Comparison of ENCODE assay signal across 1 cellular context in the genomic region with DNA sequence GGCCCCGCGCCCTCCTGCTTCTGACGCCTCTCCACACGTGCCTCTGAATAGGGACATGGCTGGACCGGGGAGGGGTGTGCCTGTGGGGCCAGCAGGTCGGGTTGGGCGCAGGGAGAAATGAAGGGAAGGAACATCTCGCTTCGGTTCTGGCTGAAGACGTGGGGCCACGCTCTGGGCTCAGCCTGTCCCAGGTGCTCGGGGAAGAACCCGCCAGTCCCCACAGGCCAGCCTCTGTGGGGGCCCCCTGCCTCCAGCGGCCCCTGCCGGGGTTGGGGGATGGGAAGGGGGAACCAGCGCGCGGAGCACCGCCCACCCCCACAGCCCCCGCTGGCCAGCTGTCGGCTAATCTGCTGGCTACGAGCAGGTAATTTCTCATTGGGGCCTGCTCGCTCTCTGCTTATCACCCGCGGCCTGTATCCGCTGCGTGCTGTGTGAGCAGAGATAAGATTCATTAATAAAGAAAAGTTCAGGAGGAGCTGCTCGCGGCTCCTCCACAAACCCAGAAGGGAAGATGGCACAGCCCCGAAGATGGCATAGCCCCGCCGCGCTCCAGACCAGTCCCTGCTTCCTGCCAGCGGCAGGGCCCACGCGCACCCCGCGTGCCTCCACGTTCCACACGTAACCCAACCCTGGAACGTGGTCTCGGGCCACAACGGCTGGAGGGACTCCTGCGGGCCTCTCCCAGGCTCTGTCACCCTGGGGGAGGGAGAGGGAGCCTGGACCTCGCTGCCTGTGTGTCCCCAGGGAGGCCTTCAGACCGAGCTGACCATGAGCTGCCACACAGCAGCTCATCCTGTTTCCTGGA.
TF ChIP-seq lines count a peak whose summit lies in the region.

No MANE protein-coding gene starts in this region.

TF ChIP-seq in K562, 482 proteins besides CTCF, POLR2A, EP300 and RAD21 (continued from another document and continues in another):
- TF ChIP-seq PRDM10 (IDR thresholded peaks at IDR 0.05; ENCODE audit: partially characterized antibody) (peak; percentile 15), ZNF24 (IDR thresholded peaks at IDR 0.05) (0 out of 2 replicates have a peak, but pooled peaks have one; percentile 28), NFATC3 (IDR thresholded peaks at IDR 0.05) (no peak), TRIM28 (IDR thresholded peaks at IDR 0.05) (0 out of 2 replicates have a peak, but pooled peaks have one; percentile 34), DEAF1 (CRISPR knock-in tag; IDR thresholded peaks at IDR 0.05) (no peak), ZNF740 (CRISPR knock-in tag; IDR thresholded peaks at IDR 0.05) (0 out of 2 replicates have a peak, but pooled peaks have one; percentile 21), ZNF740 (tag; IDR thresholded peaks at IDR 0.05) (no peak; a peak in 1 of 4 replicates), KLF6 (CRISPR knock-in tag; IDR thresholded peaks at IDR 0.05; ENCODE audit: borderline replicate concordance) (peak; percentile 34; the same call in 1 of the 2 replicates), KAT7 (CRISPR knock-in tag; IDR thresholded peaks at IDR 0.05; ENCODE audit: borderline replicate concordance) (no peak), TOE1 (IDR thresholded peaks at IDR 0.05; ENCODE audit: borderline replicate concordance) (0 out of 2 replicates have a peak, but pooled peaks have one; percentile 63), TOE1 (CRISPR knock-in tag; IDR thresholded peaks at IDR 0.05; ENCODE audit: borderline replicate concordance, low read depth) (no peak), ATF7 (IDR thresholded peaks at IDR 0.05) (peak; percentile 60), ARNT (IDR thresholded peaks at IDR 0.05) (peak; percentile 74 to 87; a peak in 3 of 4 replicates), COPS2 (conservative IDR thresholded peaks at IDR 0.05) (no peak), MLX (CRISPR knock-in tag; conservative IDR thresholded peaks at IDR 0.05) (no peak), LCOR (CRISPR knock-in tag; IDR thresholded peaks at IDR 0.05) (0 out of 2 replicates have a peak, but pooled peaks have one; percentile 17), TSHZ1 (CRISPR knock-in tag; IDR thresholded peaks at IDR 0.05) (no peak), TAF9B (IDR thresholded peaks at IDR 0.05; ENCODE audit: partially characterized antibody) (peak; percentile 88), ZNF134 (CRISPR knock-in tag; conservative IDR thresholded peaks at IDR 0.05) (0 out of 2 replicates have a peak, but pooled peaks have one; percentile 44), ZNF263 (CRISPR knock-in tag; IDR thresholded peaks at IDR 0.05; ENCODE audit: borderline replicate concordance) (peak; percentile 46), KDM2B (CRISPR knock-in tag; IDR thresholded peaks at IDR 0.05) (0 out of 2 replicates have a peak, but pooled peaks have one; percentile 43), E2F3 (CRISPR knock-in tag; IDR thresholded peaks at IDR 0.05) (peak; percentile 24; the same call in 1 of the 2 replicates), ZKSCAN1 (IDR thresholded peaks at IDR 0.05; ENCODE audit: low read depth, low read length) (peak; percentile 46; the same call in 1 of the 2 replicates), ZMIZ1 (IDR thresholded peaks at IDR 0.05; ENCODE audit: low read depth in 2 of 2, low read length in 2 of 2) (peak in 1 of 2 experiments; percentile 96; a peak in 2 of 4 replicates), STAT5A (IDR thresholded peaks at IDR 0.05; ENCODE audit: borderline replicate concordance, low read length) (peak; percentile 92), BRD9 (IDR thresholded peaks at IDR 0.05; ENCODE audit: low read depth, partially characterized antibody) (peak; percentile 53), RAD51 (IDR thresholded peaks at IDR 0.05; ENCODE audit: borderline replicate concordance, low read depth) (peak; percentile 6; the same call in 1 of the 2 replicates)
- TF ChIP-seq, protein P1, sequence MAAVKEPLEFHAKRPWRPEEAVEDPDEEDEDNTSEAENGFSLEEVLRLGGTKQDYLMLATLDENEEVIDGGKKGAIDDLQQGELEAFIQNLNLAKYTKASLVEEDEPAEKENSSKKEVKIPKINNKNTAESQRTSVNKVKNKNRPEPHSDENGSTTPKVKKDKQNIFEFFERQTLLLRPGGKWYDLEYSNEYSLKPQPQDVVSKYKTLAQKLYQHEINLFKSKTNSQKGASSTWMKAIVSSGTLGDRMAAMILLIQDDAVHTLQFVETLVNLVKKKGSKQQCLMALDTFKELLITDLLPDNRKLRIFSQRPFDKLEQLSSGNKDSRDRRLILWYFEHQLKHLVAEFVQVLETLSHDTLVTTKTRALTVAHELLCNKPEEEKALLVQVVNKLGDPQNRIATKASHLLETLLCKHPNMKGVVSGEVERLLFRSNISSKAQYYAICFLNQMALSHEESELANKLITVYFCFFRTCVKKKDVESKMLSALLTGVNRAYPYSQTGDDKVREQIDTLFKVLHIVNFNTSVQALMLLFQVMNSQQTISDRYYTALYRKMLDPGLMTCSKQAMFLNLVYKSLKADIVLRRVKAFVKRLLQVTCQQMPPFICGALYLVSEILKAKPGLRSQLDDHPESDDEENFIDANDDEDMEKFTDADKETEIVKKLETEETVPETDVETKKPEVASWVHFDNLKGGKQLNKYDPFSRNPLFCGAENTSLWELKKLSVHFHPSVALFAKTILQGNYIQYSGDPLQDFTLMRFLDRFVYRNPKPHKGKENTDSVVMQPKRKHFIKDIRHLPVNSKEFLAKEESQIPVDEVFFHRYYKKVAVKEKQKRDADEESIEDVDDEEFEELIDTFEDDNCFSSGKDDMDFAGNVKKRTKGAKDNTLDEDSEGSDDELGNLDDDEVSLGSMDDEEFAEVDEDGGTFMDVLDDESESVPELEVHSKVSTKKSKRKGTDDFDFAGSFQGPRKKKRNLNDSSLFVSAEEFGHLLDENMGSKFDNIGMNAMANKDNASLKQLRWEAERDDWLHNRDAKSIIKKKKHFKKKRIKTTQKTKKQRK (IDR thresholded peaks at IDR 0.05; ENCODE audit: borderline replicate concordance, low read depth, low read length), result no peak
- TF ChIP-seq, protein P2, sequence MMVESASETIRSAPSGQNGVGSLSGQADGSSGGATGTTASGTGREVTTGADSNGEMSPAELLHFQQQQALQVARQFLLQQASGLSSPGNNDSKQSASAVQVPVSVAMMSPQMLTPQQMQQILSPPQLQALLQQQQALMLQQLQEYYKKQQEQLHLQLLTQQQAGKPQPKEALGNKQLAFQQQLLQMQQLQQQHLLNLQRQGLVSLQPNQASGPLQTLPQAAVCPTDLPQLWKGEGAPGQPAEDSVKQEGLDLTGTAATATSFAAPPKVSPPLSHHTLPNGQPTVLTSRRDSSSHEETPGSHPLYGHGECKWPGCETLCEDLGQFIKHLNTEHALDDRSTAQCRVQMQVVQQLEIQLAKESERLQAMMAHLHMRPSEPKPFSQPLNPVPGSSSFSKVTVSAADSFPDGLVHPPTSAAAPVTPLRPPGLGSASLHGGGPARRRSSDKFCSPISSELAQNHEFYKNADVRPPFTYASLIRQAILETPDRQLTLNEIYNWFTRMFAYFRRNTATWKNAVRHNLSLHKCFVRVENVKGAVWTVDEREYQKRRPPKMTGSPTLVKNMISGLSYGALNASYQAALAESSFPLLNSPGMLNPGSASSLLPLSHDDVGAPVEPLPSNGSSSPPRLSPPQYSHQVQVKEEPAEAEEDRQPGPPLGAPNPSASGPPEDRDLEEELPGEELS (CRISPR knock-in tag; IDR thresholded peaks at IDR 0.05; ENCODE audit: borderline replicate concordance), result 0 out of 2 replicates have a peak, but pooled peaks have one; percentile 60
